11 cellular contexts compared by ENCODE assay signal in genomic region chr7:19106308-19107141, GRCh38. TPM values are rescaled to one million over a fixed set of nuclear protein-coding genes. Genes with fewer than 3 reads are reported as not detected.
DNase-seq lines count a peak whose midpoint lies in the region; ATAC-seq and TF ChIP-seq lines count a peak whose summit lies in the region.
"Had no signal": no experiment of that assay in that cellular context is flagged by ENCODE, and none has a peak within 500 bp of the region (broad histone marks: within the 10 kb centered on the region; RNA-seq: fewer than 3 reads in every experiment).

No MANE protein-coding gene starts in this region.

- H3K9me3 Mint-ChIP-seq in brain: peaks cover 0 to 4% (median 0%) of the 10 kb centered on the region in 5 experiments
- H3K9me3 Mint-ChIP-seq in activated T-cell treated with anti-CD3 and anti-CD28 coated beads, Interleukin-2, amount 50 U/mL, for 24 hours: peaks cover 2% of the 10 kb centered on the region

- peaks cover 0 to 99% (median 58%) of the 10 kb centered on the region in 3 donors for H3K27me3 ChIP-seq in stomach

- H3K4me1 Mint-ChIP-seq in brain: peaks cover 27% of the 10 kb centered on the region
- H3K4me1 Mint-ChIP-seq in activated T-cell treated with anti-CD3 and anti-CD28 coated beads, Interleukin-2, amount 50 U/mL, for 24 hours (ENCODE audit: low read depth): peaks cover 7% of the 10 kb centered on the region

- H3K36me3 ChIP-seq in stomach: no peaks in the 10 kb centered on the region

- TF ChIP-seq POLR2A in stomach (IDR thresholded peaks at IDR 0.05): no peak

- no peak for TF ChIP-seq CTCF in brain (conservative IDR thresholded peaks at IDR 0.05)
- TF ChIP-seq CTCF in stomach (IDR thresholded peaks at IDR 0.05): no peak

- peak overlapping the region; percentile 76 to 89 (median 84) for H3K4me3 Mint-ChIP-seq in brain
- H3K4me3 Mint-ChIP-seq in activated T-cell treated with anti-CD3 and anti-CD28 coated beads, Interleukin-2, amount 50 U/mL, for 24 hours: no peak overlapping the region

- H3K9me3 ChIP-seq in stomach: peaks cover 0 to 4% (median 0%) of the 10 kb centered on the region in 4 donors
- H3K9me3 ChIP-seq: A549 had no signal

- TF ChIP-seq EP300 in stomach (IDR thresholded peaks at IDR 0.05): no peak

- peaks cover 4 to 26% (median 22%) of the 10 kb centered on the region in 4 donors for H3K4me1 ChIP-seq in stomach
- H3K4me1 ChIP-seq: A549 had no signal

- H3K4me3 ChIP-seq in stomach: peak overlapping the region; percentile 40 to 44 (median 42)
- H3K4me3 ChIP-seq: A549, GM12878 had no signal

- ATAC-seq in HG03097 (IDR thresholded peaks at IDR 0.05; ENCODE audit: low FRiP score, unreplicated experiment): no peak
- ATAC-seq: A549, GM12878 had no signal

- H3K27ac ChIP-seq in stomach: peak overlapping the region in 3 of 5 donors; percentile 55 to 81 (median 61)
- H3K27ac ChIP-seq: A549 had no signal

- no peaks in the 10 kb centered on the region for H3K36me3 Mint-ChIP-seq in brain
- H3K36me3 Mint-ChIP-seq in activated T-cell treated with anti-CD3 and anti-CD28 coated beads, Interleukin-2, amount 50 U/mL, for 24 hours (ENCODE audit: low read depth): no peaks in the 10 kb centered on the region

- intact Hi-C loops in stomach (cut with DNase I; ENCODE audit: low total_unique reads): no loop called here

- DNase-seq in NCI-H345 (lab: John Stamatoyannopoulos, UW) (peak; percentile 11), NCI-H345 treated with DMSO at 0.1 percent for 48 hours (lab: John Stamatoyannopoulos, UW; ENCODE audit: unreplicated experiment) (no peak), iPS-NIHi11 (ENCODE audit: low spot score) (peak; percentile 26), stomach (no peak), NCI-H2171 treated with DMSO at 0.1 percent for 48 hours (lab: John Stamatoyannopoulos, UW) (no peak)
- no peak for DNase-seq in activated T-cell treated with anti-CD3 and anti-CD28 coated beads, Interleukin-2, amount 50 U/mL, for 24 hours
- DNase-seq: activated naive CD4-positive, alpha-beta T cell had no signal

- WGBS in stomach, 5 donors: 5 to 8% (median 6%) methylated on average over 29 to 45 of the region's 45 CpGs

- H3K27me3 Mint-ChIP-seq in brain: peaks cover 97% of the 10 kb centered on the region
- peaks cover 86% of the 10 kb centered on the region for H3K27me3 Mint-ChIP-seq in activated T-cell treated with anti-CD3 and anti-CD28 coated beads, Interleukin-2, amount 50 U/mL, for 24 hours

- H3K27ac Mint-ChIP-seq in brain: peak overlapping the region in 3 of 5 experiments; percentile 12 to 81 (median 13)
- no peak overlapping the region for H3K27ac Mint-ChIP-seq in activated T-cell treated with anti-CD3 and anti-CD28 coated beads, Interleukin-2, amount 50 U/mL, for 24 hours

RNA-seq across cellular contexts. Expression of gene TWIST1, which starts 10.9 kb away (rescaled TPM):
- 0.19 TPM for polyA plus RNA-seq in brain (ENCODE audit: insufficient read depth, low read depth, low replicate concordance)
- total RNA-seq in stomach: 100 to 1,000 TPM in 1 of 5 donors, 1 to 10 TPM in 2, under 1 TPM in 1, not detected in 1; 0.58 to 169 (median 5.6) TPM
- 1 to 10 TPM; 1.2 to 4.6 (median 3.2) TPM for polyA plus RNA-seq in stomach
- total RNA-seq: GM12878 had no signal
- polyA plus RNA-seq: GM12878 had no signal

RNA-seq across cellular contexts. Expression of gene FERD3L, which starts 38.7 kb away (rescaled TPM):
- polyA plus RNA-seq in brain (ENCODE audit: insufficient read depth, low read depth, low replicate concordance) (not detected), stomach (not detected)
- total RNA-seq in stomach: not detected
- total RNA-seq: GM12878 had no signal
- polyA plus RNA-seq: A549, GM12878 had no signal

Comparison
In these comparisons a context has a peak if more than half of its experiments do, and no peak if none do; other contexts are left out.
1. DNase-seq: peak in NCI-H345 (single experiment) and iPS-NIHi11 (single experiment); none in NCI-H345 treated with DMSO at 0.1 percent for 48 hours (single experiment), stomach (single experiment), NCI-H2171 treated with DMSO at 0.1 percent for 48 hours (single experiment) and activated T-cell treated with anti-CD3 and anti-CD28 coated beads, Interleukin-2, amount 50 U/mL, for 24 hours (single experiment).